Comparison of ENCODE assay signal across 1 cellular context in genomic region chr2:235665656-235666239, GRCh38.
TF ChIP-seq lines count a peak whose summit lies in the region.

No MANE protein-coding gene starts in this region.

TF ChIP-seq in HCT116, 20 proteins besides CTCF, POLR2A, EP300 and RAD21 (continued from another document):
- TF ChIP-seq ZBTB33 (IDR thresholded peaks at IDR 0.05; ENCODE audit: extremely low read depth, insufficient replicate concordance, low read length), result no peak
TF ChIP-seq in HCT116: peak in this region for 0.
